14 cellular contexts compared by ENCODE assay signal in genomic region chr4:86670739-86671138, GRCh38.
DNase-seq lines count a peak whose midpoint lies in the region; ATAC-seq and TF ChIP-seq lines count a peak whose summit lies in the region.
"Had no signal": no experiment of that assay in that cellular context is flagged by ENCODE, and none has a peak within 500 bp of the region (broad histone marks: within the 10 kb centered on the region; RNA-seq: fewer than 3 reads in every experiment).

No MANE protein-coding gene starts in this region.

- in situ Hi-C loops in astrocyte of the cerebellum (cut with HindIII; ENCODE audit: low sequenced_read_pairs): no loop called here

- TF ChIP-seq CTCF in astrocyte of the cerebellum (IDR thresholded peaks at IDR 0.05; ENCODE audit: low read depth, low read length, missing control alignments): no peak
- no peak for TF ChIP-seq CTCF in GM20000 (IDR thresholded peaks at IDR 0.05; ENCODE audit: extremely low read depth, missing control alignments)

- DNase-seq in AG08396 (ENCODE audit: low spot score) (peak; percentile 6), HS-27A (ENCODE audit: low read depth) (peak; percentile 17), astrocyte of the cerebellum (ENCODE audit: low read depth) (peak; percentile 29), iris pigment epithelial cell (ENCODE audit: low read depth) (peak; percentile 94), MV-4-11 (lab: John Stamatoyannopoulos, UW) (no peak), NCI-H345 treated with DMSO at 0.1 percent for 48 hours (lab: John Stamatoyannopoulos, UW; ENCODE audit: unreplicated experiment) (no peak), GM20000 (ENCODE audit: low spot score) (no peak)
- DNase-seq: activated CD4-positive, CD25-positive, alpha-beta regulatory T cell; activated T-cell treated with anti-CD3 and anti-CD28 coated beads, Interleukin-2, amount 50 U/mL, for 4 hours; CD4-positive, CD25-positive, alpha-beta regulatory T cell; GDM1; NCI-H2029 treated with DMSO at 0.1 percent for 48 hours; psoas muscle had no signal

- no peak overlapping the region for H3K4me3 ChIP-seq in astrocyte of the cerebellum (ENCODE audit: low read depth, low read length)
- H3K4me3 ChIP-seq: psoas muscle had no signal

- no peak for ATAC-seq in GM18868 (IDR thresholded peaks at IDR 0.05; ENCODE audit: unreplicated experiment)
- ATAC-seq: psoas muscle had no signal

Comparison
In these comparisons a context has a peak if more than half of its experiments do, and no peak if none do; other contexts are left out.
1. DNase-seq: peak in AG08396 (single experiment), HS-27A (single experiment), astrocyte of the cerebellum (single experiment) and iris pigment epithelial cell (single experiment); none in MV-4-11 (single experiment), NCI-H345 treated with DMSO at 0.1 percent for 48 hours (single experiment) and GM20000 (single experiment).